ENCODE assay signal across 19 cellular contexts in genomic region chr11:118380571-118380970, GRCh38. TPM values are rescaled to one million over a fixed set of nuclear protein-coding genes. Genes with fewer than 3 reads are reported as not detected.
DNase-seq lines count a peak whose midpoint lies in the region; ATAC-seq and TF ChIP-seq lines count a peak whose summit lies in the region.
"Had no signal": no experiment of that assay in that cellular context is flagged by ENCODE, and none has a peak within 500 bp of the region (broad histone marks: within the 10 kb centered on the region; RNA-seq: fewer than 3 reads in every experiment).

No MANE protein-coding gene starts in this region.

- CTCF ChIA-PET in mammary epithelial cell (lab: Charles Lee; ENCODE audit: low non-redundant PET): no interaction called here
- CTCF ChIA-PET in MCF 10A (lab: Yijun Ruan, JAX): interaction anchor here (0.7 kb wide), 1 partner anchor 106 kb away, joined by 3 read pairs; no protein-coding TSS in a partner anchor
- CTCF ChIA-PET in Caco-2 (lab: Charles Lee): interaction anchor here (0.6 kb wide), 1 partner anchor 222 kb away, joined by 3 read pairs; no protein-coding TSS in a partner anchor

- H3K9me3 Mint-ChIP-seq in MCF 10A (ENCODE audit: unreplicated experiment): no peaks in the 10 kb centered on the region
- no peaks in the 10 kb centered on the region for H3K9me3 Mint-ChIP-seq in Caco-2 (ENCODE audit: unreplicated experiment)
- H3K9me3 Mint-ChIP-seq: CD4-positive, alpha-beta memory T cell had no signal

- H3K4me3 ChIP-seq in mammary epithelial cell (replicated peaks in 1 of 3; ENCODE audit: insufficient read depth in 1 of 3, low read depth in 2 of 3, low read length in 3 of 3): no peak overlapping the region
- H3K4me3 ChIP-seq in psoas muscle: no peak overlapping the region
- H3K4me3 ChIP-seq in Caco-2 (ENCODE audit: low read depth, low read length): no peak overlapping the region
- H3K4me3 ChIP-seq: GM23248 had no signal

- H3K27me3 ChIP-seq in mammary epithelial cell (ENCODE audit: insufficient read depth, low read length) (no peaks in the 10 kb centered on the region), psoas muscle (ENCODE audit: insufficient read depth in 3 of 3, low read length in 2 of 3) (no peaks in the 10 kb centered on the region), Caco-2 (replicated peaks; ENCODE audit: control insufficient read depth, insufficient read depth, low read length) (no peaks in the 10 kb centered on the region)

- TF ChIP-seq CTCF in mammary epithelial cell (conservative IDR thresholded peaks at IDR 0.05 in 1 of 2, IDR thresholded peaks at IDR 0.05 in 1 of 2; ENCODE audit: extremely low read depth in 1 of 2, insufficient read depth in 1 of 2, low read depth in 1 of 2, low read length in 2 of 2): no peak
- no peak for TF ChIP-seq CTCF in MCF 10A (IDR thresholded peaks at IDR 0.05; ENCODE audit: unreplicated experiment)
- TF ChIP-seq CTCF in psoas muscle (IDR thresholded peaks at IDR 0.05): no peak
- no peak for TF ChIP-seq CTCF in Caco-2 (IDR thresholded peaks at IDR 0.05; ENCODE audit: insufficient read depth in 1 of 2, low read depth in 1 of 2, low read length in 1 of 2, severe bottlenecking in 1 of 2, unreplicated experiment in 1 of 2)

- H3K4me2 ChIP-seq in mammary epithelial cell (ENCODE audit: insufficient read depth, low read depth, low read length): no peak overlapping the region
- H3K4me2 ChIP-seq: KMS-11 had no signal

- H3K4me1 Mint-ChIP-seq in MCF 10A (ENCODE audit: insufficient read depth, unreplicated experiment): no peaks in the 10 kb centered on the region
- H3K4me1 Mint-ChIP-seq in Caco-2 (ENCODE audit: low read depth, unreplicated experiment): peaks cover 4% of the 10 kb centered on the region
- H3K4me1 Mint-ChIP-seq: CD4-positive, alpha-beta memory T cell had no signal

- H3K4me1 ChIP-seq in mammary epithelial cell (ENCODE audit: insufficient read depth, low read length) (peaks cover 7% of the 10 kb centered on the region), psoas muscle (peaks cover 9% of the 10 kb centered on the region), Caco-2 (no peaks in the 10 kb centered on the region; the same call in 1 of the 2 replicates)

- H3K36me3 ChIP-seq in mammary epithelial cell (ENCODE audit: insufficient read depth, low read length) (peaks cover 32% of the 10 kb centered on the region), psoas muscle (ENCODE audit: insufficient read depth in 1 of 2, low read depth in 1 of 2) (peaks cover 19 to 95% of the 10 kb centered on the region in 2 donors), Caco-2 (ENCODE audit: control insufficient read depth, insufficient read depth, low read length) (peaks cover 16% of the 10 kb centered on the region)

- peak; percentile 40 for DNase-seq in mammary epithelial cell
- no peak for DNase-seq in MCF 10A (ENCODE audit: unreplicated experiment)
- peak; percentile 14 for DNase-seq in amniotic epithelial cell (ENCODE audit: low read depth)
- no peak for DNase-seq in psoas muscle
- no peak for DNase-seq in T-helper 1 cell
- no peak for DNase-seq in Caco-2
- DNase-seq: CD4-positive, alpha-beta memory T cell; DMS79; GM23248; NCI-H1048; NCI-H146; NCI-H2081 treated with DMSO at 0.1 percent for 48 hours; NCI-H510A treated with DMSO at 0.1 percent for 48 hours had no signal

- H3K36me3 Mint-ChIP-seq in MCF 10A (ENCODE audit: insufficient read depth, unreplicated experiment): peaks cover 98% of the 10 kb centered on the region
- peaks cover 84% of the 10 kb centered on the region for H3K36me3 Mint-ChIP-seq in Caco-2 (ENCODE audit: insufficient read depth, unreplicated experiment)

- in situ Hi-C loops in mammary epithelial cell (cut with MboI; ENCODE audit: low sequenced_read_pairs in 2 of 2): loop anchor here (10.0 to 25.0 kb wide), 2 partner anchors 107 to 124 kb away; no protein-coding TSS in a partner anchor

- H3K27ac Mint-ChIP-seq in MCF 10A (ENCODE audit: low read depth, unreplicated experiment): no peak overlapping the region
- no peak overlapping the region for H3K27ac Mint-ChIP-seq in Caco-2 (ENCODE audit: unreplicated experiment)

- intact Hi-C loops in mammary epithelial cell (cut with micrococcal nuclease) (no loop called here), MCF 10A (cut with micrococcal nuclease) (no loop called here), psoas muscle (cut with DNase I) (no loop called here), Caco-2 (cut with micrococcal nuclease; ENCODE audit: unreplicated experiment) (no loop called here)

- no peak overlapping the region for H3K9ac ChIP-seq in mammary epithelial cell (ENCODE audit: insufficient read depth, low read length)
- H3K9ac ChIP-seq: GM23248, KMS-11 had no signal

- no peaks in the 10 kb centered on the region for H3K79me2 ChIP-seq in mammary epithelial cell (ENCODE audit: insufficient read depth, low read length)

- BruUV-seq in mammary epithelial cell (replicated peaks; lab: Mats Ljungman, UMichigan) (no TSS peak), MCF 10A (replicated peaks; lab: Mats Ljungman, UMichigan) (no TSS peak), Caco-2 (replicated peaks; lab: Mats Ljungman, UMichigan) (no TSS peak)

- ATAC-seq in esophagus mucosa: peak; percentile 77
- ATAC-seq in psoas muscle: peak; percentile 96 to 98 (median 97)
- ATAC-seq in GM21390 (IDR thresholded peaks at IDR 0.05; ENCODE audit: unreplicated experiment): no peak

- no peaks in the 10 kb centered on the region for H3K9me3 ChIP-seq in mammary epithelial cell (replicated peaks; ENCODE audit: insufficient read depth, low read length)
- H3K9me3 ChIP-seq in psoas muscle: no peaks in the 10 kb centered on the region
- H3K9me3 ChIP-seq in Caco-2: no peaks in the 10 kb centered on the region

- H4K20me1 ChIP-seq in mammary epithelial cell (ENCODE audit: insufficient read depth, low read length): no peaks in the 10 kb centered on the region

- dilution Hi-C loops in mammary epithelial cell (cut with HindIII; ENCODE audit: low sequenced_read_pairs): loop anchor here (5.0 kb wide), 1 partner anchor 73 kb away; no protein-coding TSS in a partner anchor

- H3K27me3 Mint-ChIP-seq in MCF 10A (ENCODE audit: insufficient read depth, unreplicated experiment) (no peaks in the 10 kb centered on the region), Caco-2 (ENCODE audit: insufficient read depth, unreplicated experiment) (no peaks in the 10 kb centered on the region)
- H3K27me3 Mint-ChIP-seq: CD4-positive, alpha-beta memory T cell had no signal

- H3K4me3 Mint-ChIP-seq in MCF 10A (ENCODE audit: unreplicated experiment) (no peak overlapping the region), Caco-2 (ENCODE audit: unreplicated experiment) (no peak overlapping the region)
- H3K4me3 Mint-ChIP-seq: CD4-positive, alpha-beta memory T cell had no signal

- no peak overlapping the region for H3K27ac ChIP-seq in mammary epithelial cell (ENCODE audit: insufficient read depth, low read depth, low read length)
- H3K27ac ChIP-seq in psoas muscle: peak overlapping the region; percentile 84
- H3K27ac ChIP-seq: GM23248, KMS-11 had no signal

- no peak overlapping the region for H2AFZ ChIP-seq in mammary epithelial cell (ENCODE audit: low read depth, low read length)
- H2AFZ ChIP-seq: GM23248 had no signal

- POLR2A ChIA-PET in MCF 10A (lab: Yijun Ruan, JAX): interaction anchor here (1.4 to 1.7 kb wide), 2 partner anchors 18 to 21 kb away, joined by 4 to 5 read pairs; partner anchors contain the start of gene UBE4A
- POLR2A ChIA-PET in Caco-2 (lab: Charles Lee): no interaction called here

RNA-seq across cellular contexts. Expression of gene ATP5MG, which starts 20.8 kb away (rescaled TPM):
- 100 to 1,000 TPM in 1 of 2 donors, 10 to 100 TPM in 1; 24.8 to 187 TPM for total RNA-seq in mammary epithelial cell
- polyA plus RNA-seq in mammary epithelial cell: 266 TPM
- polyA minus RNA-seq in mammary epithelial cell: 109 TPM
- 197 and 210 TPM in 2 replicates for total RNA-seq in MCF 10A (2022)
- total RNA-seq in esophagus mucosa: 186 TPM
- 100 to 1,000 TPM; 237 to 340 (median 251) TPM for total RNA-seq in psoas muscle
- 100 to 1,000 TPM; 180 to 217 (median 189) TPM for polyA plus RNA-seq in psoas muscle
- 537 and 576 TPM in 2 replicates for total RNA-seq in Caco-2 (2022)

RNA-seq across cellular contexts. Expression of gene UBE4A, which starts 21.2 kb away (rescaled TPM):
- total RNA-seq in mammary epithelial cell: 10 to 100 TPM; 31.9 to 54.3 TPM
- polyA plus RNA-seq in mammary epithelial cell: 9.4 TPM
- polyA minus RNA-seq in mammary epithelial cell: 73.2 TPM
- total RNA-seq in MCF 10A (2022): 41.0 and 47.7 TPM in 2 replicates
- total RNA-seq in esophagus mucosa: 23.6 TPM
- total RNA-seq in psoas muscle: 10 to 100 TPM; 21.0 to 42.3 (median 33.0) TPM
- 10 to 100 TPM; 15.0 to 31.1 (median 16.8) TPM for polyA plus RNA-seq in psoas muscle
- total RNA-seq in Caco-2 (2022): 103 and 106 TPM in 2 replicates

RNA-seq across cellular contexts. Expression of gene CD3G, which starts 36.4 kb away (rescaled TPM):
- not detected for total RNA-seq in mammary epithelial cell
- not detected for polyA plus RNA-seq in mammary epithelial cell
- polyA minus RNA-seq in mammary epithelial cell: not detected
- not detected in 2 replicates for total RNA-seq in MCF 10A (2022)
- 0.76 TPM for total RNA-seq in esophagus mucosa
- total RNA-seq in psoas muscle: under 1 TPM; 0.26 to 0.71 (median 0.57) TPM
- polyA plus RNA-seq in psoas muscle: under 1 TPM; 0.01 to 0.05 (median 0.04) TPM
- 0.16 and 0.32 TPM in 2 replicates for total RNA-seq in Caco-2 (2022)
- total RNA-seq: A172, GM23248, M059J had no signal
- polyA plus RNA-seq: BJ, GM23248 had no signal

RNA-seq across cellular contexts. Expression of gene CD3D, which starts 38.1 kb away (rescaled TPM):
- not detected for total RNA-seq in mammary epithelial cell
- not detected for polyA plus RNA-seq in mammary epithelial cell
- polyA minus RNA-seq in mammary epithelial cell: not detected
- total RNA-seq in MCF 10A (2022): not detected in 2 replicates
- 4.0 TPM for total RNA-seq in esophagus mucosa
- under 1 TPM in 3 of 4 donors, not detected in 1; 0.45 to 0.81 (median 0.50) TPM for total RNA-seq in psoas muscle
- under 1 TPM; 0.12 to 0.20 (median 0.19) TPM for polyA plus RNA-seq in psoas muscle
- not detected in 2 replicates for total RNA-seq in Caco-2 (2022)
- total RNA-seq: A172, GM23248, M059J had no signal
- polyA plus RNA-seq: BJ, GM23248 had no signal

RNA-seq across cellular contexts. Expression of gene KMT2A, which starts 55.7 kb away (rescaled TPM):
- total RNA-seq in mammary epithelial cell: 10 to 100 TPM; 35.7 to 55.2 TPM
- 15.0 TPM for polyA plus RNA-seq in mammary epithelial cell
- polyA minus RNA-seq in mammary epithelial cell: 104 TPM
- 52.0 and 62.9 TPM in 2 replicates for total RNA-seq in MCF 10A (2022)
- total RNA-seq in esophagus mucosa: 25.6 TPM
- 10 to 100 TPM; 18.1 to 27.3 (median 22.0) TPM for total RNA-seq in psoas muscle
- 1 to 10 TPM; 3.1 to 9.9 (median 4.8) TPM for polyA plus RNA-seq in psoas muscle
- 93.9 and 107 TPM in 2 replicates for total RNA-seq in Caco-2 (2022)

Comparison
In these comparisons a context has a peak if more than half of its experiments do, and no peak if none do; other contexts are left out.
1. DNase-seq: peak in mammary epithelial cell (single experiment) and amniotic epithelial cell (single experiment); none in MCF 10A (single experiment), psoas muscle (0 of 2), T-helper 1 cell (0 of 5) and Caco-2 (0 of 2).